Comparison of ENCODE assay signal across 26 cellular contexts in genomic region chr6:54245265-54245664, GRCh38.
"Had no signal": no experiment of that assay in that cellular context is flagged by ENCODE, and none has a peak within 500 bp of the region (broad histone marks: within the 10 kb centered on the region; RNA-seq: fewer than 3 reads in every experiment).

No MANE protein-coding gene starts in this region.

- H3K27me3 Mint-ChIP-seq: naive B cell; progenitor cell of endocrine pancreas; stimulated activated memory B cell treated with anti-CD40 and anti-IgM and Interleukin-4, amounts not matched to agents 10 μg/mL and 1 μg/mL and 100 μg/mL, for 72 hours; stimulated activated naive CD8-positive, alpha-beta T cell treated with anti-CD3 and anti-CD28 coated beads, Interleukin-15, amount 100 ng/mL, for 72 hours had no signal

- H3K4me2 ChIP-seq: smooth muscle cell had no signal

- H3K36me3 ChIP-seq: lower lobe of right lung, ovary, right atrium auricular region, right lobe of liver, tibial nerve, upper lobe of left lung, vagina had no signal

- H3K4me1 Mint-ChIP-seq: naive B cell; natural killer cell; nephron progenitor cell; stimulated activated memory B cell treated with anti-CD40 and anti-IgM and Interleukin-4, amounts not matched to agents 10 μg/mL and 1 μg/mL and 100 μg/mL, for 72 hours; stimulated activated naive CD8-positive, alpha-beta T cell treated with anti-CD3 and anti-CD28 coated beads, Interleukin-15, amount 100 ng/mL, for 72 hours had no signal

- H3K9me3 ChIP-seq: lower lobe of right lung, ovary, right atrium auricular region, right lobe of liver, tibial nerve, upper lobe of left lung, vagina had no signal

- ATAC-seq: left cardiac atrium; lower lobe of right lung; natural killer cell; stimulated activated memory B cell treated with anti-CD40 and anti-IgM and Interleukin-4, amounts not matched to agents 10 μg/mL and 1 μg/mL and 100 μg/mL, for 72 hours; stimulated activated naive CD8-positive, alpha-beta T cell treated with anti-CD3 and anti-CD28 coated beads, Interleukin-15, amount 100 ng/mL, for 72 hours had no signal

- H3K27me3 ChIP-seq: ovary, right atrium auricular region, right lobe of liver, tibial nerve, upper lobe of left lung, vagina had no signal

- H3K4me1 ChIP-seq: lower lobe of right lung, right atrium auricular region, right lobe of liver, upper lobe of left lung, vagina had no signal

- H3K4me3 ChIP-seq: lower lobe of right lung, ovary, right atrium auricular region, right lobe of liver, smooth muscle cell, tibial nerve, upper lobe of left lung, vagina had no signal

- H3K9me3 Mint-ChIP-seq: mesothelial cell of epicardium; nephron progenitor cell; stimulated activated memory B cell treated with anti-CD40 and anti-IgM and Interleukin-4, amounts not matched to agents 10 μg/mL and 1 μg/mL and 100 μg/mL, for 72 hours; stimulated activated naive CD8-positive, alpha-beta T cell treated with anti-CD3 and anti-CD28 coated beads, Interleukin-15, amount 100 ng/mL, for 72 hours had no signal

- H3K27ac Mint-ChIP-seq: mesothelial cell of epicardium; naive B cell; natural killer cell; nephron progenitor cell; progenitor cell of endocrine pancreas; stimulated activated memory B cell treated with anti-CD40 and anti-IgM and Interleukin-4, amounts not matched to agents 10 μg/mL and 1 μg/mL and 100 μg/mL, for 72 hours had no signal

- DNase-seq: hippocampal formation; kidney glomerular epithelial cell; left cardiac atrium; lower lobe of right lung; mammary epithelial cell; mesendoderm; naive B cell; natural killer cell; nephron progenitor cell; ovary; right lobe of liver; stimulated activated CD4-positive, alpha-beta T cell treated with anti-CD3 and anti-CD28 coated beads, Interleukin-1b, Interleukin-23, amount 100 ng/mL, for 48 hours; stimulated activated CD4-positive, alpha-beta T cell treated with anti-CD3 and anti-CD28 coated beads, Interleukin-2, amount 100 ng/mL, for 48 hours; stimulated activated CD4-positive, alpha-beta T cell treated with anti-CD3 and anti-CD28 coated beads, Interleukin-4, amount 100 ng/mL, for 4 hours; stimulated activated CD8-positive, alpha-beta memory T cell treated with anti-CD3 and anti-CD28 coated beads, Interleukin-4, amount 100 ng/mL, for 48 hours; stimulated activated naive CD4-positive, alpha-beta T cell treated with Interleukin-2 at 50 U/mL for 16 hours; stimulated activated naive CD8-positive, alpha-beta T cell treated with anti-CD3 and anti-CD28 coated beads, Interleukin-15, amount 100 ng/mL, for 72 hours; substantia nigra; upper lobe of left lung had no signal

- H3K27ac ChIP-seq: lower lobe of right lung, ovary, right atrium auricular region, right lobe of liver, tibial nerve, upper lobe of left lung, vagina had no signal

- H3K4me3 Mint-ChIP-seq: mesothelial cell of epicardium; naive B cell; natural killer cell; nephron progenitor cell; stimulated activated memory B cell treated with anti-CD40 and anti-IgM and Interleukin-4, amounts not matched to agents 10 μg/mL and 1 μg/mL and 100 μg/mL, for 72 hours; stimulated activated naive CD8-positive, alpha-beta T cell treated with anti-CD3 and anti-CD28 coated beads, Interleukin-15, amount 100 ng/mL, for 72 hours had no signal

- H3K36me3 Mint-ChIP-seq: mesothelial cell of epicardium; naive B cell; natural killer cell; stimulated activated memory B cell treated with anti-CD40 and anti-IgM and Interleukin-4, amounts not matched to agents 10 μg/mL and 1 μg/mL and 100 μg/mL, for 72 hours had no signal
